In genomic region chr19:48858984-48859710, GRCh38 we compare ENCODE assay signal across 8 cellular contexts. TPM values are rescaled to one million over a fixed set of nuclear protein-coding genes. Genes with fewer than 3 reads are reported as not detected.
DNase-seq lines count a peak whose midpoint lies in the region; ATAC-seq and TF ChIP-seq lines count a peak whose summit lies in the region.

No MANE protein-coding gene starts in this region.

- H3K9me3 Mint-ChIP-seq in CD4-positive, CD25-positive, alpha-beta regulatory T cell: peaks cover 0 to 1% (median 0%) of the 10 kb centered on the region in 7 donors
- no peaks in the 10 kb centered on the region for H3K9me3 Mint-ChIP-seq in stimulated activated naive CD8-positive, alpha-beta T cell treated with anti-CD3 and anti-CD28 coated beads, Interleukin-15, amount 100 ng/mL, for 72 hours

- no peaks in the 10 kb centered on the region for H3K9me3 ChIP-seq in CD4-positive, CD25-positive, alpha-beta regulatory T cell (ENCODE audit: control insufficient read depth in 2 of 2, low read length in 2 of 2)
- no peaks in the 10 kb centered on the region for H3K9me3 ChIP-seq in left lung

- peak; percentile 78 to 79 for ATAC-seq in CD4-positive, CD25-positive, alpha-beta regulatory T cell (ENCODE audit: low read depth in 2 of 2)
- ATAC-seq in left lung: peak; percentile 87
- ATAC-seq in stimulated activated naive CD8-positive, alpha-beta T cell treated with anti-CD3 and anti-CD28 coated beads, Interleukin-15, amount 100 ng/mL, for 72 hours: peak; percentile 94

- peaks cover 0 to 12% (median 6%) of the 10 kb centered on the region in 4 donors for H3K4me1 Mint-ChIP-seq in CD4-positive, CD25-positive, alpha-beta regulatory T cell
- peaks cover 18% of the 10 kb centered on the region for H3K4me1 Mint-ChIP-seq in stimulated activated naive CD8-positive, alpha-beta T cell treated with anti-CD3 and anti-CD28 coated beads, Interleukin-15, amount 100 ng/mL, for 72 hours

- intact Hi-C loops in left lung (cut with DNase I): no loop called here

- no peaks in the 10 kb centered on the region for H3K36me3 Mint-ChIP-seq in CD4-positive, CD25-positive, alpha-beta regulatory T cell

- peak overlapping the region; percentile 47 for H3K27ac ChIP-seq in CD4-positive, CD25-positive, alpha-beta regulatory T cell (ENCODE audit: insufficient read depth, low read length, poor library complexity, severe bottlenecking)
- peak overlapping the region; percentile 6 to 50 for H3K27ac ChIP-seq in left lung

- peak overlapping the region; percentile 84 for H3K4me3 ChIP-seq in CD4-positive, CD25-positive, alpha-beta regulatory T cell (ENCODE audit: low read depth, low read length)
- H3K4me3 ChIP-seq in left lung: peak overlapping the region; percentile 11 to 42

- TF ChIP-seq CTCF in left lung (IDR thresholded peaks at IDR 0.05): no peak

- H3K4me3 Mint-ChIP-seq in CD4-positive, CD25-positive, alpha-beta regulatory T cell: peak overlapping the region; percentile 76 to 99 (median 93)
- peak overlapping the region; percentile 85 to 92 for H3K4me3 Mint-ChIP-seq in stimulated activated naive CD8-positive, alpha-beta T cell treated with anti-CD3 and anti-CD28 coated beads, Interleukin-15, amount 100 ng/mL, for 72 hours

- peak overlapping the region; percentile 89 to 92 (median 91) for H3K27ac Mint-ChIP-seq in CD4-positive, CD25-positive, alpha-beta regulatory T cell
- H3K27ac Mint-ChIP-seq in stimulated activated naive CD8-positive, alpha-beta T cell treated with anti-CD3 and anti-CD28 coated beads, Interleukin-15, amount 100 ng/mL, for 72 hours: peak overlapping the region; percentile 85 to 95

- no peaks in the 10 kb centered on the region for H3K36me3 ChIP-seq in CD4-positive, CD25-positive, alpha-beta regulatory T cell (ENCODE audit: control insufficient read depth, insufficient read depth, low read length)
- no peaks in the 10 kb centered on the region for H3K36me3 ChIP-seq in left lung

- DNase-seq in CD4-positive, CD25-positive, alpha-beta regulatory T cell: peak; percentile 72 to 84 (median 79)
- peak in 52 of 76 experiments; percentile 17 to 73 (median 54) for DNase-seq in HUDEP-2 (lab: John Stamatoyannopoulos, UW; ENCODE audit: unreplicated experiment in 76 of 76)
- peak; percentile 78 for DNase-seq in activated T-cell treated with anti-CD3 and anti-CD28 coated beads for 1 hour (ENCODE audit: low read depth)
- peak; percentile 79 to 92 for DNase-seq in left lung
- peak; percentile 75 to 86 for DNase-seq in stimulated activated naive CD8-positive, alpha-beta T cell treated with anti-CD3 and anti-CD28 coated beads, Interleukin-15, amount 100 ng/mL, for 72 hours
- DNase-seq in NCI-H146 (lab: John Stamatoyannopoulos, UW): no peak
- DNase-seq in SKM-1 (lab: John Stamatoyannopoulos, UW; ENCODE audit: unreplicated experiment): no peak
- DNase-seq in NCI-H1092 (lab: John Stamatoyannopoulos, UW): no peak

- no peaks in the 10 kb centered on the region for H3K27me3 Mint-ChIP-seq in CD4-positive, CD25-positive, alpha-beta regulatory T cell
- H3K27me3 Mint-ChIP-seq in stimulated activated naive CD8-positive, alpha-beta T cell treated with anti-CD3 and anti-CD28 coated beads, Interleukin-15, amount 100 ng/mL, for 72 hours: no peaks in the 10 kb centered on the region

- peaks cover 11% of the 10 kb centered on the region for H3K4me1 ChIP-seq in CD4-positive, CD25-positive, alpha-beta regulatory T cell (ENCODE audit: control insufficient read depth, insufficient read depth, low read length, poor library complexity, severe bottlenecking)
- H3K4me1 ChIP-seq in left lung: peaks cover 0 to 12% of the 10 kb centered on the region in 2 donors

- no peaks in the 10 kb centered on the region for H3K27me3 ChIP-seq in CD4-positive, CD25-positive, alpha-beta regulatory T cell (ENCODE audit: control insufficient read depth, insufficient read depth, low read length)
- H3K27me3 ChIP-seq in left lung: no peaks in the 10 kb centered on the region

RNA-seq across cellular contexts. Expression of gene PLEKHA4, which starts 9.3 kb away (rescaled TPM):
- total RNA-seq in CD4-positive, CD25-positive, alpha-beta regulatory T cell: 2.8 TPM
- 1 to 10 TPM in 3 of 4 donors, under 1 TPM in 1; 0.84 to 4.6 (median 1.7) TPM for polyA plus RNA-seq in CD4-positive, CD25-positive, alpha-beta regulatory T cell
- total RNA-seq in left lung: 10 to 100 TPM; 21.0 to 37.3 TPM

RNA-seq across cellular contexts. Expression of gene PPP1R15A, which starts 13.1 kb away (rescaled TPM):
- total RNA-seq in CD4-positive, CD25-positive, alpha-beta regulatory T cell: 840 TPM
- 10 to 100 TPM; 39.1 to 65.6 (median 52.4) TPM for polyA plus RNA-seq in CD4-positive, CD25-positive, alpha-beta regulatory T cell
- 10 to 100 TPM; 68.4 to 74.8 TPM for total RNA-seq in left lung

RNA-seq across cellular contexts. Expression of gene HSD17B14, which starts 22.9 kb away (rescaled TPM):
- 0.49 TPM for total RNA-seq in CD4-positive, CD25-positive, alpha-beta regulatory T cell
- polyA plus RNA-seq in CD4-positive, CD25-positive, alpha-beta regulatory T cell: 1 to 10 TPM in 1 of 4 donors, under 1 TPM in 3; 0.29 to 2.0 (median 0.61) TPM
- total RNA-seq in left lung: 10 to 100 TPM; 10.1 to 20.3 TPM

RNA-seq across cellular contexts. Expression of gene TULP2, which starts 39.4 kb away (rescaled TPM):
- total RNA-seq in CD4-positive, CD25-positive, alpha-beta regulatory T cell: not detected
- polyA plus RNA-seq in CD4-positive, CD25-positive, alpha-beta regulatory T cell: not detected
- total RNA-seq in left lung: 1 to 10 TPM in 1 of 2 donors, under 1 TPM in 1; 0.89 to 1.2 TPM

RNA-seq across cellular contexts. Expression of gene NUCB1, which starts 41.0 kb away (rescaled TPM):
- 133 TPM for total RNA-seq in CD4-positive, CD25-positive, alpha-beta regulatory T cell
- 10 to 100 TPM; 72.8 to 99.3 (median 86.4) TPM for polyA plus RNA-seq in CD4-positive, CD25-positive, alpha-beta regulatory T cell
- total RNA-seq in left lung: 100 to 1,000 TPM; 286 to 331 TPM

Comparison
In these comparisons a context has a peak if more than half of its experiments do, and no peak if none do; other contexts are left out.
1. DNase-seq: peak in CD4-positive, CD25-positive, alpha-beta regulatory T cell (3 of 3), HUDEP-2 (52 of 76), activated T-cell treated with anti-CD3 and anti-CD28 coated beads for 1 hour (single experiment), left lung (2 of 2) and stimulated activated naive CD8-positive, alpha-beta T cell treated with anti-CD3 and anti-CD28 coated beads, Interleukin-15, amount 100 ng/mL, for 72 hours (2 of 2); none in NCI-H146 (single experiment), SKM-1 (single experiment) and NCI-H1092 (single experiment).
2. RNA of gene PPP1R15A, which starts 13.1 kb away (total RNA-seq): 840 TPM in CD4-positive, CD25-positive, alpha-beta regulatory T cell (single experiment); 68.4 to 74.8 TPM in left lung; every median in the first group is over 10 times any median in the second.
3. Peak in every context shown above with its lines, with median percentiles within 50 percentile points of each other: ATAC-seq.